26 cellular contexts compared by ENCODE assay signal in the genomic region with DNA sequence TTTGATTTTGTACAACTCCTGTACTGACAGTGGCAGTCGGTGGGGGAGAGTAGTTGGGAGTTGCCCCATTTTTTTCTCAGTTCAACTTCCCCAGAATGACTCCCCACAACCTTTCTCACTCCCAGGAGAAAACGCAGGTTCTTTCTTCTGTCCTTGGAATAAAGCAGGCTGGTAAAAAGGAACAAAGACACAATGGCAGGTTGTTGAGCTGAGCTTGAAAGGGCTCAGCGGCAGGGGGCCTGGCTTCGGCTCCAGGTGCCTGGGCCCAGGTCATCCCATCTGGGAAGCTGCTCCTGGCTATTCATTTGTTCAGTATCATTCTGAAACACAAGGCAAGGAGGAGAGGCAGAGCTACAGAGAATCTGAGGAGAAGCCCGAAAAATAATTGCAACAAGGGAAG. TPM values are rescaled to one million over a fixed set of nuclear protein-coding genes. Genes with fewer than 3 reads are reported as not detected.
"Had no signal": no experiment of that assay in that cellular context is flagged by ENCODE, and none has a peak within 500 bp of the region (broad histone marks: within the 10 kb centered on the region; RNA-seq: fewer than 3 reads in every experiment).

No MANE protein-coding gene starts in this region.

- H3K27ac ChIP-seq: coronary artery, heart right ventricle, neutrophil, pancreas, thoracic aorta, upper lobe of left lung, VCaP had no signal

- H3K4me3 Mint-ChIP-seq: activated CD4-positive, alpha-beta T cell treated with anti-CD3 and anti-CD28 coated beads, Interleukin-2, amount 10 ng/mL, durations not matched to agents 7 days and 5 days; activated CD8-positive, alpha-beta memory T cell treated with anti-CD3 and anti-CD28 coated beads, Interleukin-2, amount 10 ng/mL, durations not matched to agents 7 days and 5 days; activated CD8-positive, alpha-beta T cell treated with anti-CD3 and anti-CD28 coated beads for 36 hours; activated naive CD4-positive, alpha-beta T cell treated with anti-CD3 and anti-CD28 coated beads, Interleukin-2, amount 10 ng/mL, durations not matched to agents 7 days and 5 days; natural killer cell had no signal

- H3K9me3 Mint-ChIP-seq: activated CD4-positive, alpha-beta T cell treated with anti-CD3 and anti-CD28 coated beads, Interleukin-2, amount 10 ng/mL, durations not matched to agents 7 days and 5 days; activated CD8-positive, alpha-beta T cell treated with anti-CD3 and anti-CD28 coated beads for 36 hours; activated naive CD4-positive, alpha-beta T cell treated with anti-CD3 and anti-CD28 coated beads, Interleukin-2, amount 10 ng/mL, durations not matched to agents 7 days and 5 days; natural killer cell had no signal

- H3K4me1 ChIP-seq: heart right ventricle, pancreas, upper lobe of left lung had no signal

- H3K27ac Mint-ChIP-seq: activated CD4-positive, alpha-beta T cell treated with anti-CD3 and anti-CD28 coated beads, Interleukin-2, amount 10 ng/mL, durations not matched to agents 7 days and 5 days; activated CD8-positive, alpha-beta memory T cell treated with anti-CD3 and anti-CD28 coated beads, Interleukin-2, amount 10 ng/mL, durations not matched to agents 7 days and 5 days; activated CD8-positive, alpha-beta T cell treated with anti-CD3 and anti-CD28 coated beads for 36 hours; activated naive CD4-positive, alpha-beta T cell treated with anti-CD3 and anti-CD28 coated beads, Interleukin-2, amount 10 ng/mL, durations not matched to agents 7 days and 5 days; natural killer cell had no signal

- H3K4me3 ChIP-seq: coronary artery, heart right ventricle, pancreas, thoracic aorta, upper lobe of left lung had no signal

- H3K36me3 Mint-ChIP-seq: activated CD8-positive, alpha-beta memory T cell treated with anti-CD3 and anti-CD28 coated beads, Interleukin-2, amount 10 ng/mL, durations not matched to agents 7 days and 5 days; activated naive CD4-positive, alpha-beta T cell treated with anti-CD3 and anti-CD28 coated beads, Interleukin-2, amount 10 ng/mL, durations not matched to agents 7 days and 5 days; natural killer cell had no signal

- H3K36me3 ChIP-seq: heart right ventricle, neutrophil, pancreas, thoracic aorta, upper lobe of left lung had no signal

- DNase-seq: activated CD4-positive, alpha-beta T cell treated with anti-CD3 and anti-CD28 coated beads, Interleukin-2, amount 10 ng/mL, durations not matched to agents 7 days and 5 days; activated CD4-positive, CD25-positive, alpha-beta regulatory T cell treated with anti-CD3 and anti-CD28 coated beads, Interleukin-2, amount 50 U/mL, for 72 hours; activated CD8-positive, alpha-beta memory T cell treated with anti-CD3 and anti-CD28 coated beads, Interleukin-2, amount 10 ng/mL, durations not matched to agents 7 days and 5 days; activated CD8-positive, alpha-beta T cell treated with anti-CD3 and anti-CD28 coated beads for 36 hours; activated effector memory CD4-positive, alpha-beta T cell treated with anti-CD3 and anti-CD28 coated beads, Interleukin-2, amount 50 U/mL, for 16 hours; activated naive CD4-positive, alpha-beta T cell treated with anti-CD3 and anti-CD28 coated beads, Interleukin-2, amount 10 ng/mL, durations not matched to agents 7 days and 5 days; activated T-cell treated with anti-CD3 and anti-CD28 coated beads for 4 hours; amygdala; heart right ventricle; midbrain; natural killer cell; pancreas; right cardiac atrium; stimulated activated CD4-positive, alpha-beta T cell treated with anti-CD3 and anti-CD28 coated beads, Interleukin-4, amount 100 ng/mL, for 24 hours; stimulated activated naive CD4-positive, alpha-beta T cell treated with Interleukin-2 at 50 U/mL for 16 hours had no signal

- H3K4me1 Mint-ChIP-seq: activated CD4-positive, alpha-beta T cell treated with anti-CD3 and anti-CD28 coated beads, Interleukin-2, amount 10 ng/mL, durations not matched to agents 7 days and 5 days; activated naive CD4-positive, alpha-beta T cell treated with anti-CD3 and anti-CD28 coated beads, Interleukin-2, amount 10 ng/mL, durations not matched to agents 7 days and 5 days had no signal

- H3K27me3 ChIP-seq: heart right ventricle, neutrophil, pancreas, upper lobe of left lung had no signal

- H3K9me3 ChIP-seq: heart right ventricle, neutrophil, pancreas, thoracic aorta, upper lobe of left lung had no signal

- ATAC-seq: activated CD8-positive, alpha-beta memory T cell treated with anti-CD3 and anti-CD28 coated beads, Interleukin-2, amount 10 ng/mL, durations not matched to agents 7 days and 5 days; activated CD8-positive, alpha-beta T cell treated with anti-CD3 and anti-CD28 coated beads for 36 hours; heart right ventricle; natural killer cell; pancreas; right cardiac atrium had no signal

RNA-seq across cellular contexts. Expression of a gene that starts 46.1 kb away (rescaled TPM):
- total RNA-seq: activated CD4-positive, alpha-beta T cell treated with anti-CD3 and anti-CD28 coated beads, Interleukin-2, amount 10 ng/mL, durations not matched to agents 7 days and 5 days; activated CD8-positive, alpha-beta memory T cell treated with anti-CD3 and anti-CD28 coated beads, Interleukin-2, amount 10 ng/mL, durations not matched to agents 7 days and 5 days; activated CD8-positive, alpha-beta T cell treated with anti-CD3 and anti-CD28 coated beads for 36 hours; bronchial epithelial cell; epithelial cell of proximal tubule; fibroblast of villous mesenchyme; heart right ventricle; liver; natural killer cell; pancreas; pulmonary artery endothelial cell; right cardiac atrium; T-helper 2 cell treated with Interferon-gamma antibody and Interleukin-4, amounts not matched to agents 100 ng/mL and 5 ng/mL, for 36 hours; thoracic aorta; upper lobe of left lung had no signal
- polyA plus RNA-seq: heart right ventricle, liver, pancreas, right cardiac atrium had no signal
